Comparison of ENCODE assay signal across 1 cellular context in genomic region chr3:69097407-69098086, GRCh38.
TF ChIP-seq lines count a peak whose summit lies in the region.

No MANE protein-coding gene starts in this region.

TF ChIP-seq in WTC11, 78 proteins besides CTCF, POLR2A, EP300 and RAD21 (continued from another document):
- TF ChIP-seq ZNF263 (CRISPR knock-in tag; IDR thresholded peaks at IDR 0.05; ENCODE audit: low read depth) = no peak
